Comparison of ENCODE assay signal across 13 cellular contexts in the genomic region with DNA sequence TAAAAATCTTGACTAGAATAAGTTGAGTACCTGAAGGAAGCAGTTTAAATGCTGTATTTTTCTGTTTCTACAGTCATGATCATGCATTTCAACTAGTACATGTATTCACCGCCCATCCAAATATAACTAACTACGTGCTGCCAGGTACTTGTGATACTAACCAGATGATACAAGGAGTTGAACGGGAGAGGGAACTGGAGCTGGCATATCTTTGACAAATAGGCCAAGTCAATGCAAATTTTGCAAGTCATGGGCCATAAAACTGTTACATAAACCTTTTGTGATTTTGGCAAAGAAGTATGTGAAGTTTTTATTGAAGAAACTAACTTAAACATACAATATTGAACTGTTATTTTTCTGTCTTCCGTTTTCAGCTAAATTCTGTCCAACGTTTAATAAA.
"Had no signal": no experiment of that assay in that cellular context is flagged by ENCODE, and none has a peak within 500 bp of the region (broad histone marks: within the 10 kb centered on the region; RNA-seq: fewer than 3 reads in every experiment).

No MANE protein-coding gene starts in this region.

- H3K27ac Mint-ChIP-seq: activated T-helper 1 cell treated with anti-CD3 and anti-CD28 coated beads, Interleukin-12 subunit alpha, Interleukin-12 subunit beta, Interleukin-2, Interleukin-4 antibody, amounts not matched to agents 30 ng/mL and 10 ng/mL and 1 ng/mL, durations not matched to agents 14 hours and 24 hours and 36 hours; neural progenitor cell; stimulated activated naive CD8-positive, alpha-beta T cell treated with anti-CD3 and anti-CD28 coated beads, Interleukin-15, Interleukin-2, amounts not matched to agents 100 ng/mL and 50 ng/mL, for 24 hours; type B pancreatic cell had no signal

- H3K4me3 ChIP-seq: neural progenitor cell had no signal

- H3K27ac ChIP-seq: neural progenitor cell, parathyroid adenoma had no signal

- H3K4me1 ChIP-seq: neural progenitor cell, parathyroid adenoma had no signal

- H3K27me3 ChIP-seq: neural progenitor cell had no signal

- DNase-seq: activated CD4-positive, alpha-beta T cell treated with anti-CD3 and anti-CD28 coated beads, Interleukin-2, amount 50 U/mL, for 1 hour; naive B cell; small intestine; T-helper 1 cell; T1000 had no signal

- H3K4me3 Mint-ChIP-seq: activated T-helper 1 cell treated with anti-CD3 and anti-CD28 coated beads, Interleukin-12 subunit alpha, Interleukin-12 subunit beta, Interleukin-2, Interleukin-4 antibody, amounts not matched to agents 30 ng/mL and 10 ng/mL and 1 ng/mL, durations not matched to agents 14 hours and 24 hours and 36 hours; naive B cell; neural progenitor cell; stimulated activated naive CD8-positive, alpha-beta T cell treated with anti-CD3 and anti-CD28 coated beads, Interleukin-15, Interleukin-2, amounts not matched to agents 100 ng/mL and 50 ng/mL, for 24 hours; type B pancreatic cell had no signal

- FAIRE-seq: colon had no signal

- H3K27me3 Mint-ChIP-seq: naive B cell; stimulated activated naive CD8-positive, alpha-beta T cell treated with anti-CD3 and anti-CD28 coated beads, Interleukin-15, Interleukin-2, amounts not matched to agents 100 ng/mL and 50 ng/mL, for 24 hours; type B pancreatic cell had no signal

- ATAC-seq: activated CD4-positive, CD25-positive, alpha-beta regulatory T cell treated with anti-CD3 and anti-CD28 coated beads, Interleukin-2, amount 50 U/mL, for 24 hours; esophagus mucosa had no signal

- H3K9me3 Mint-ChIP-seq: activated T-helper 1 cell treated with anti-CD3 and anti-CD28 coated beads, Interleukin-12 subunit alpha, Interleukin-12 subunit beta, Interleukin-2, Interleukin-4 antibody, amounts not matched to agents 30 ng/mL and 10 ng/mL and 1 ng/mL, durations not matched to agents 14 hours and 24 hours and 36 hours; naive B cell; neural progenitor cell; stimulated activated naive CD8-positive, alpha-beta T cell treated with anti-CD3 and anti-CD28 coated beads, Interleukin-15, Interleukin-2, amounts not matched to agents 100 ng/mL and 50 ng/mL, for 24 hours had no signal
